In genomic region chrX:154136627-154137161, GRCh38 we compare ENCODE assay signal across 8 cellular contexts. TPM values are rescaled to one million over a fixed set of nuclear protein-coding genes. Genes with fewer than 3 reads are reported as not detected.
A peak's percentile ranks its signal among the peaks of the same experiment; 100 is the strongest.
DNase-seq lines count a peak whose midpoint lies in the region; ATAC-seq, FAIRE-seq and TF ChIP-seq lines count a peak whose summit lies in the region.

No MANE protein-coding gene starts in this region.

- no peak for DNase-seq in AG04449 (ENCODE audit: low read depth, low spot score)
- peak; percentile 26 for DNase-seq in GM18507 (ENCODE audit: extremely low spot score, insufficient read length, low read depth)
- DNase-seq in NCI-H526 treated with DMSO at 0.1 percent for 48 hours (lab: John Stamatoyannopoulos, UW) = peak; percentile 13
- DNase-seq in activated CD8-positive, alpha-beta memory T cell treated with anti-CD3 and anti-CD28 coated beads, Interleukin-2, amount 10 ng/mL, durations not matched to agents 7 days and 5 days = peak; percentile 79
- DNase-seq in epithelial cell of esophagus (ENCODE audit: low read depth) = peak; percentile 33
- peak; percentile 50 to 80 (median 72) for DNase-seq in naive thymus-derived CD8-positive, alpha-beta T cell
- peak; percentile 32 to 41 for DNase-seq in stimulated activated CD8-positive, alpha-beta memory T cell treated with anti-CD3 and anti-CD28 coated beads, Interleukin-7, amount 100 ng/mL, for 48 hours (ENCODE audit: extremely low read depth in 1 of 2, low read depth in 1 of 2)

- peak overlapping the region; percentile 45 for H3K4me3 ChIP-seq in AG04449 (ENCODE audit: low read depth, low read length)
- H3K4me3 ChIP-seq in epithelial cell of esophagus (ENCODE audit: low read length) = peak overlapping the region; percentile 28

- peak; percentile 90 for ATAC-seq in activated CD8-positive, alpha-beta memory T cell treated with anti-CD3 and anti-CD28 coated beads, Interleukin-2, amount 10 ng/mL, durations not matched to agents 7 days and 5 days
- ATAC-seq in naive thymus-derived CD8-positive, alpha-beta T cell = peak; percentile 77 to 91
- no peak for ATAC-seq in HG03457 (IDR thresholded peaks at IDR 0.05; ENCODE audit: unreplicated experiment)

- CTCF ChIA-PET in AG04449 (lab: Yijun Ruan, JAX) = interaction anchor here (1.0 to 2.1 kb wide), 6 partner anchors 9 to 176 kb away, joined by 3 to 5 read pairs (median 3); no protein-coding TSS in a partner anchor
- CTCF ChIA-PET in activated CD8-positive, alpha-beta memory T cell treated with anti-CD3 and anti-CD28 coated beads, Interleukin-2, amount 10 ng/mL, durations not matched to agents 7 days and 5 days (lab: Charles Lee) = interaction anchor here (1.3 kb wide), 1 partner anchor 13 kb away, joined by 7 read pairs; no protein-coding TSS in a partner anchor

- H3K9me3 Mint-ChIP-seq in activated CD8-positive, alpha-beta memory T cell treated with anti-CD3 and anti-CD28 coated beads, Interleukin-2, amount 10 ng/mL, durations not matched to agents 7 days and 5 days (ENCODE audit: low read depth) = no peaks in the 10 kb centered on the region
- no peaks in the 10 kb centered on the region for H3K9me3 Mint-ChIP-seq in naive thymus-derived CD8-positive, alpha-beta T cell

- POLR2A ChIA-PET in AG04449 (lab: Yijun Ruan, JAX) = no interaction called here
- POLR2A ChIA-PET in naive thymus-derived CD8-positive, alpha-beta T cell (lab: Charles Lee) = interaction anchor here (0.7 to 2.2 kb wide), 5 partner anchors 43 to 410 kb away, joined by 3 to 5 read pairs (median 3); partner anchors contain the start of gene G6PD

- peaks cover 24% of the 10 kb centered on the region for H3K4me1 Mint-ChIP-seq in activated CD8-positive, alpha-beta memory T cell treated with anti-CD3 and anti-CD28 coated beads, Interleukin-2, amount 10 ng/mL, durations not matched to agents 7 days and 5 days
- peaks cover 9 to 23% (median 13%) of the 10 kb centered on the region in 4 donors for H3K4me1 Mint-ChIP-seq in naive thymus-derived CD8-positive, alpha-beta T cell

- TF ChIP-seq CTCF in AG04449 (IDR thresholded peaks at IDR 0.05; ENCODE audit: insufficient read depth, low read length, missing control alignments) = peak; percentile 65
- peak; percentile 39 for TF ChIP-seq CTCF in epithelial cell of esophagus (IDR thresholded peaks at IDR 0.05; ENCODE audit: insufficient read depth, low read depth, low read length, missing control alignments)

- peak overlapping the region; percentile 91 for H3K27ac Mint-ChIP-seq in activated CD8-positive, alpha-beta memory T cell treated with anti-CD3 and anti-CD28 coated beads, Interleukin-2, amount 10 ng/mL, durations not matched to agents 7 days and 5 days
- H3K27ac Mint-ChIP-seq in naive thymus-derived CD8-positive, alpha-beta T cell = peak overlapping the region in 9 of 10 donors; percentile 61 to 94 (median 88)

- no peaks in the 10 kb centered on the region for H3K36me3 Mint-ChIP-seq in activated CD8-positive, alpha-beta memory T cell treated with anti-CD3 and anti-CD28 coated beads, Interleukin-2, amount 10 ng/mL, durations not matched to agents 7 days and 5 days
- H3K36me3 Mint-ChIP-seq in naive thymus-derived CD8-positive, alpha-beta T cell = no peaks in the 10 kb centered on the region

- no peak for FAIRE-seq in GM18507 (lab: Jason Lieb, UNC)

- peak overlapping the region; percentile 38 for H3K4me3 Mint-ChIP-seq in activated CD8-positive, alpha-beta memory T cell treated with anti-CD3 and anti-CD28 coated beads, Interleukin-2, amount 10 ng/mL, durations not matched to agents 7 days and 5 days
- H3K4me3 Mint-ChIP-seq in naive thymus-derived CD8-positive, alpha-beta T cell = peak overlapping the region; percentile 72 to 85 (median 80)

- no peaks in the 10 kb centered on the region for H3K27me3 Mint-ChIP-seq in activated CD8-positive, alpha-beta memory T cell treated with anti-CD3 and anti-CD28 coated beads, Interleukin-2, amount 10 ng/mL, durations not matched to agents 7 days and 5 days
- no peaks in the 10 kb centered on the region for H3K27me3 Mint-ChIP-seq in naive thymus-derived CD8-positive, alpha-beta T cell

RNA-seq across cellular contexts. Expression of gene OPN1LW, which starts 7.3 kb away (rescaled TPM):
- not detected for total RNA-seq in activated CD8-positive, alpha-beta memory T cell treated with anti-CD3 and anti-CD28 coated beads, Interleukin-2, amount 10 ng/mL, durations not matched to agents 7 days and 5 days
- total RNA-seq in naive thymus-derived CD8-positive, alpha-beta T cell = not detected
- polyA plus RNA-seq in naive thymus-derived CD8-positive, alpha-beta T cell = not detected

RNA-seq across cellular contexts. Expression of gene MECP2, which starts 39.2 kb away (rescaled TPM):
- total RNA-seq in activated CD8-positive, alpha-beta memory T cell treated with anti-CD3 and anti-CD28 coated beads, Interleukin-2, amount 10 ng/mL, durations not matched to agents 7 days and 5 days = 10 to 100 TPM; 81.1 to 84.5 TPM
- total RNA-seq in naive thymus-derived CD8-positive, alpha-beta T cell = 10 to 100 TPM; 87.7 to 88.3 TPM
- 10 to 100 TPM; 12.0 to 22.2 (median 12.2) TPM for polyA plus RNA-seq in naive thymus-derived CD8-positive, alpha-beta T cell

RNA-seq across cellular contexts. Expression of gene OPN1MW, which starts 45.7 kb away (rescaled TPM):
- total RNA-seq in activated CD8-positive, alpha-beta memory T cell treated with anti-CD3 and anti-CD28 coated beads, Interleukin-2, amount 10 ng/mL, durations not matched to agents 7 days and 5 days = not detected
- total RNA-seq in naive thymus-derived CD8-positive, alpha-beta T cell = not detected
- not detected for polyA plus RNA-seq in naive thymus-derived CD8-positive, alpha-beta T cell
